20 cellular contexts compared by ENCODE assay signal in the genomic region with DNA sequence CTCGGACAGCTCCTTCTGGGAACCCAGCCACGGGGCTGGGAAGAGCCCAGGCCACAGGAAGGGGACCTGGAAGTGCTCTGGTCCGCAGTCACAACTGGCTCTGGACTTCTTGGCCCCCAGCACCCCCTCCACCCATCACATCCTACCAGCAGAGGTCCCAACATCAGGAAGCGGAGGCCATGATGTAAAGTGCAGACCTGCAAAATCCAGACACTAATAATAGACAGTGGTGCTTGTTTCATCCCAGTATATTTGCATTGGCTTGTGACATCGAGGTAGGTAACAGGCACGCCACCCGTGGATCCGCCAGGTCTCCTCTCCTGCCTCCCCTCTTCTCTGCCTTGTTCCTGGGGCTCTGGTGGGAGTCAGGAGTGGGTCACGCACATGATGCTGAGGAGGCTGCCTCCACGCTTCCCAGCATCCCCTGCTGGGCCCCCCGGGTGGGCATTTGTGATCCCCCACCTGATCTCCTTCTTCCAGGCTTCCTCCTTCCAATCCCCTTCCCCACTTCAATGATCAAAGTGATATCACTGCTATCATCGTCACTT.
DNase-seq lines count a peak whose midpoint lies in the region; ATAC-seq, FAIRE-seq and TF ChIP-seq lines count a peak whose summit lies in the region.
"Had no signal": no experiment of that assay in that cellular context is flagged by ENCODE, and none has a peak within 500 bp of the region (broad histone marks: within the 10 kb centered on the region; RNA-seq: fewer than 3 reads in every experiment).

No MANE protein-coding gene starts in this region.

- no peak overlapping the region for H2BK15ac ChIP-seq in H1 (ENCODE audit: low read length)

- H3K14ac ChIP-seq in H1 (ENCODE audit: insufficient read length), result no peak overlapping the region

- H3K9ac ChIP-seq in H1 (replicated peaks in 1 of 4; ENCODE audit: extremely low read depth in 1 of 4, low read depth in 3 of 4, low read length in 3 of 4), result no peak overlapping the region
- H3K9ac ChIP-seq: BLaER1 treated with 17β-estradiol and CSF1 and Interleukin-3, amounts not matched to agents 10 nM and 100 nM; GM23248 had no signal

- no peak for ATAC-seq in activated CD8-positive, alpha-beta memory T cell treated with anti-CD3 and anti-CD28 coated beads, Interleukin-2, amount 10 ng/mL, durations not matched to agents 7 days and 5 days
- no peak for ATAC-seq in HG03025 (IDR thresholded peaks at IDR 0.05; ENCODE audit: low FRiP score, unreplicated experiment)
- ATAC-seq: CD8-positive, alpha-beta T cell; GM12878; HCT116 had no signal

- H3K27me3 ChIP-seq in H1 (replicated peaks in 1 of 4; ENCODE audit: control insufficient read depth in 3 of 4, extremely low read depth in 1 of 4, insufficient read depth in 3 of 4, low read length in 3 of 4) (peaks cover 0 to 4% (median 0%) of the 10 kb centered on the region in 4 experiments; a peak in 5 of 7 replicates), osteoblast (ENCODE audit: insufficient read depth, low read length) (no peaks in the 10 kb centered on the region), BE2C (no peaks in the 10 kb centered on the region)
- H3K27me3 ChIP-seq: BLaER1 treated with 17β-estradiol and CSF1 and Interleukin-3, amounts not matched to agents 10 nM and 100 nM had no signal

- no peak overlapping the region for H3K56ac ChIP-seq in H1 (replicated peaks; ENCODE audit: insufficient read length, low read depth, low read length)

- H3K79me1 ChIP-seq in H1 (ENCODE audit: low read depth, low read length), result no peaks in the 10 kb centered on the region; the same call in 1 of the 2 replicates

- H4K20me1 ChIP-seq in H1 (replicated peaks in 1 of 2; ENCODE audit: control insufficient read depth in 1 of 2, insufficient read depth in 2 of 2, low read length in 2 of 2), result no peaks in the 10 kb centered on the region
- H4K20me1 ChIP-seq in osteoblast (ENCODE audit: insufficient read depth, low read length), result no peaks in the 10 kb centered on the region
- H4K20me1 ChIP-seq: BLaER1 treated with 17β-estradiol and CSF1 and Interleukin-3, amounts not matched to agents 10 nM and 100 nM had no signal

- no peak overlapping the region for H3K4me3 Mint-ChIP-seq in activated CD8-positive, alpha-beta memory T cell treated with anti-CD3 and anti-CD28 coated beads, Interleukin-2, amount 10 ng/mL, durations not matched to agents 7 days and 5 days
- no peak overlapping the region for H3K4me3 Mint-ChIP-seq in type B pancreatic cell
- H3K4me3 Mint-ChIP-seq: CD8-positive, alpha-beta T cell; HFFc6 had no signal

- H4K91ac ChIP-seq in H1 (replicated peaks; ENCODE audit: insufficient read length, low read length), result no peak overlapping the region

- H4K8ac ChIP-seq in H1 (ENCODE audit: extremely low read depth, insufficient read depth, low read length), result no peak overlapping the region

- CTCF ChIA-PET in activated CD8-positive, alpha-beta memory T cell treated with anti-CD3 and anti-CD28 coated beads, Interleukin-2, amount 10 ng/mL, durations not matched to agents 7 days and 5 days (lab: Charles Lee), result no interaction called here
- CTCF ChIA-PET in H1 (lab: Charles Lee; ENCODE audit: partially characterized antibody), result interaction anchor here (0.6 kb wide), 1 partner anchor 666 kb away, joined by 3 read pairs; no protein-coding TSS in a partner anchor

- H3K18ac ChIP-seq in H1 (ENCODE audit: extremely low read depth, low read length), result no peak overlapping the region

- H3K27ac ChIP-seq in H1 (ENCODE audit: low read depth, low read length) (no peak overlapping the region), osteoblast (ENCODE audit: low read depth, low read length) (no peak overlapping the region)
- H3K27ac ChIP-seq: 22Rv1; BLaER1 treated with 17β-estradiol and CSF1 and Interleukin-3, amounts not matched to agents 10 nM and 100 nM; GM23248; HL-60 had no signal

- H2BK20ac ChIP-seq in H1 (ENCODE audit: low read length), result peak overlapping the region; percentile 82

- no peaks in the 10 kb centered on the region for H3K27me3 Mint-ChIP-seq in activated CD8-positive, alpha-beta memory T cell treated with anti-CD3 and anti-CD28 coated beads, Interleukin-2, amount 10 ng/mL, durations not matched to agents 7 days and 5 days
- H3K27me3 Mint-ChIP-seq in type B pancreatic cell, result peaks cover 54% of the 10 kb centered on the region

- H3K23ac ChIP-seq in H1 (ENCODE audit: insufficient read length), result no peak overlapping the region

- no peak for TF ChIP-seq EP300 in H1 (IDR thresholded peaks at IDR 0.05; ENCODE audit: borderline replicate concordance in 1 of 2, low read depth in 2 of 2, low read length in 2 of 2)

- no peak for FAIRE-seq in H1 (lab: Jason Lieb, UNC)
- FAIRE-seq: GM12878 had no signal

- H2BK120ac ChIP-seq in H1 (replicated peaks; ENCODE audit: low read depth, low read length), result no peak overlapping the region

- no peaks in the 10 kb centered on the region for H3K4me1 Mint-ChIP-seq in activated CD8-positive, alpha-beta memory T cell treated with anti-CD3 and anti-CD28 coated beads, Interleukin-2, amount 10 ng/mL, durations not matched to agents 7 days and 5 days
- H3K4me1 Mint-ChIP-seq in type B pancreatic cell (ENCODE audit: unreplicated experiment), result peaks cover 8% of the 10 kb centered on the region

- no peak for TF ChIP-seq POLR2A in H1 (IDR thresholded peaks at IDR 0.05; ENCODE audit: control extremely low read depth in 1 of 2, low read depth in 2 of 2, low read length in 2 of 2)

- H4K5ac ChIP-seq in H1 (ENCODE audit: insufficient read length, low read depth, low read length), result no peak overlapping the region

- POLR2A ChIA-PET in H1 (lab: Charles Lee; ENCODE audit: partially characterized antibody), result no interaction called here

- H3K4me3 ChIP-seq in H1 (ENCODE audit: extremely low read depth in 1 of 4, insufficient read depth in 2 of 4, low read depth in 3 of 4, low read length in 4 of 4) (no peak overlapping the region), osteoblast (ENCODE audit: insufficient read depth, low read length) (no peak overlapping the region), BE2C (ENCODE audit: low read depth, low read length) (no peak overlapping the region)
- H3K4me3 ChIP-seq: BLaER1 treated with 17β-estradiol and CSF1 and Interleukin-3, amounts not matched to agents 10 nM and 100 nM; GM12878; GM23248 had no signal

- H2BK12ac ChIP-seq in H1 (ENCODE audit: low read depth, low read length), result peak overlapping the region; percentile 55; the same call in 1 of the 2 replicates

- peak; percentile 2 for DNase-seq in activated CD8-positive, alpha-beta memory T cell treated with anti-CD3 and anti-CD28 coated beads, Interleukin-2, amount 50 U/mL, for 48 hours
- DNase-seq in activated CD8-positive, alpha-beta memory T cell treated with anti-CD3 and anti-CD28 coated beads, Interleukin-2, amount 10 ng/mL, durations not matched to agents 7 days and 5 days, result no peak
- DNase-seq in H1 (ENCODE audit: low read depth in 1 of 2, low spot score in 2 of 2) (peak in 1 of 2 experiments; percentile 32), osteoblast (ENCODE audit: insufficient read length, low spot score, missing footprints) (peak; percentile 55), type B pancreatic cell (ENCODE audit: extremely low spot score, unreplicated experiment) (peak; percentile 40), BE2C (no peak), NCI-H345 treated with DMSO at 0.1 percent for 48 hours (lab: John Stamatoyannopoulos, UW; ENCODE audit: unreplicated experiment) (no peak)
- DNase-seq: Calu3, DMS79 treated with DMSO at 0.1 percent for 48 hours, GF-D8, GM23248, H7, HFFc6 had no signal

- H3K4me1 ChIP-seq in H1 (replicated peaks in 1 of 4; ENCODE audit: control insufficient read depth in 3 of 4, insufficient read depth in 4 of 4, low read length in 3 of 4), result peaks cover 15 to 36% (median 24%) of the 10 kb centered on the region in 4 experiments
- no peaks in the 10 kb centered on the region for H3K4me1 ChIP-seq in osteoblast (ENCODE audit: insufficient read depth, low read length)
- no peaks in the 10 kb centered on the region for H3K4me1 ChIP-seq in BE2C
- H3K4me1 ChIP-seq: BLaER1 treated with 17β-estradiol and CSF1 and Interleukin-3, amounts not matched to agents 10 nM and 100 nM had no signal

- no peak overlapping the region for H2AFZ ChIP-seq in H1 (ENCODE audit: low read length)
- H2AFZ ChIP-seq in osteoblast (ENCODE audit: low read length), result no peak overlapping the region
- H2AFZ ChIP-seq: GM23248 had no signal

- peak overlapping the region; percentile 91; the same call in 1 of the 2 replicates for H2AK5ac ChIP-seq in H1 (ENCODE audit: low read depth, low read length)

- 86% methylated on average over 11 of the region's 12 CpGs; no CpG with 5 or more reads in 1 of the 2 experiments for WGBS in H1 (ENCODE audit: extremely low coverage in 1 of 2, insufficient coverage in 1 of 2, insufficient read length in 1 of 2, insufficient replicate concordance in 2 of 2, low coverage in 1 of 2, low lambda C conversion rate in 2 of 2, missing lambda C conversion rate in 1 of 2), 2 experiments

- no peaks in the 10 kb centered on the region for H3K9me3 Mint-ChIP-seq in activated CD8-positive, alpha-beta memory T cell treated with anti-CD3 and anti-CD28 coated beads, Interleukin-2, amount 10 ng/mL, durations not matched to agents 7 days and 5 days (ENCODE audit: low read depth)
- H3K9me3 Mint-ChIP-seq in type B pancreatic cell, result no peaks in the 10 kb centered on the region
- H3K9me3 Mint-ChIP-seq: CD8-positive, alpha-beta T cell had no signal

- no peaks in the 10 kb centered on the region for H3K9me3 ChIP-seq in H1 (ENCODE audit: insufficient read depth in 2 of 2, low read depth in 1 of 2, low read length in 1 of 2)
- H3K9me3 ChIP-seq in osteoblast (ENCODE audit: low read depth, low read length), result no peaks in the 10 kb centered on the region
- no peaks in the 10 kb centered on the region for H3K9me3 ChIP-seq in BE2C
- H3K9me3 ChIP-seq: BLaER1 treated with 17β-estradiol and CSF1 and Interleukin-3, amounts not matched to agents 10 nM and 100 nM had no signal

- no peaks in the 10 kb centered on the region for H3K79me2 ChIP-seq in H1 (ENCODE audit: control insufficient read depth in 1 of 2, insufficient read depth in 2 of 2, low read length in 2 of 2)
- no peaks in the 10 kb centered on the region for H3K79me2 ChIP-seq in osteoblast (ENCODE audit: insufficient read depth, low read length)

- H3K36me3 ChIP-seq in H1 (ENCODE audit: control insufficient read depth in 2 of 4, insufficient read depth in 4 of 4, low read length in 3 of 4) (no peaks in the 10 kb centered on the region), osteoblast (ENCODE audit: insufficient read depth, low read length) (no peaks in the 10 kb centered on the region), BE2C (no peaks in the 10 kb centered on the region)
- H3K36me3 ChIP-seq: BLaER1 treated with 17β-estradiol and CSF1 and Interleukin-3, amounts not matched to agents 10 nM and 100 nM had no signal

- peak overlapping the region; percentile 60; the same call in 1 of the 2 replicates for H2BK5ac ChIP-seq in H1 (ENCODE audit: low read depth, low read length)

- H3K27ac Mint-ChIP-seq in activated CD8-positive, alpha-beta memory T cell treated with anti-CD3 and anti-CD28 coated beads, Interleukin-2, amount 10 ng/mL, durations not matched to agents 7 days and 5 days, result no peak overlapping the region
- no peak overlapping the region for H3K27ac Mint-ChIP-seq in type B pancreatic cell
- H3K27ac Mint-ChIP-seq: CD8-positive, alpha-beta T cell; HFFc6 had no signal

- no peaks in the 10 kb centered on the region for H3K36me3 Mint-ChIP-seq in activated CD8-positive, alpha-beta memory T cell treated with anti-CD3 and anti-CD28 coated beads, Interleukin-2, amount 10 ng/mL, durations not matched to agents 7 days and 5 days
- no peaks in the 10 kb centered on the region for H3K36me3 Mint-ChIP-seq in type B pancreatic cell
- H3K36me3 Mint-ChIP-seq: CD8-positive, alpha-beta T cell had no signal

- H3K23me2 ChIP-seq in H1 (ENCODE audit: low read depth, low read length), result no peaks in the 10 kb centered on the region

- peak overlapping the region; percentile 53 for H3K4ac ChIP-seq in H1 (replicated peaks; ENCODE audit: insufficient read length, low read depth, low read length)

- TF ChIP-seq CTCF in H1 (IDR thresholded peaks at IDR 0.05; ENCODE audit: control extremely low read depth in 1 of 3, insufficient read depth in 1 of 3, low read depth in 1 of 3, low read length in 3 of 3), result no peak
- no peak for TF ChIP-seq CTCF in osteoblast (IDR thresholded peaks at IDR 0.05; ENCODE audit: extremely low read depth, low read depth, low read length)
- no peak for TF ChIP-seq CTCF in type B pancreatic cell (conservative IDR thresholded peaks at IDR 0.05)
- no peak for TF ChIP-seq CTCF in BE2C (IDR thresholded peaks at IDR 0.05; ENCODE audit: low read depth, low read length)

- no peak for TF ChIP-seq RAD21 in H1 (IDR thresholded peaks at IDR 0.05 in 1 of 2, conservative IDR thresholded peaks at IDR 0.05 in 1 of 2; ENCODE audit: low read depth in 2 of 2, low read length in 2 of 2)

- no peak overlapping the region for H3K4me2 ChIP-seq in H1 (ENCODE audit: insufficient read depth in 1 of 2, low read depth in 2 of 2, low read length in 2 of 2)
- no peak overlapping the region for H3K4me2 ChIP-seq in osteoblast (ENCODE audit: insufficient read depth, low read length)
- H3K4me2 ChIP-seq: BLaER1 treated with 17β-estradiol and CSF1 and Interleukin-3, amounts not matched to agents 10 nM and 100 nM had no signal

Comparison
In these comparisons a context has a peak if more than half of its experiments do, and no peak if none do; other contexts are left out.
1. DNase-seq: peak in activated CD8-positive, alpha-beta memory T cell treated with anti-CD3 and anti-CD28 coated beads, Interleukin-2, amount 50 U/mL, for 48 hours (single experiment), osteoblast (single experiment) and type B pancreatic cell (single experiment); none in activated CD8-positive, alpha-beta memory T cell treated with anti-CD3 and anti-CD28 coated beads, Interleukin-2, amount 10 ng/mL, durations not matched to agents 7 days and 5 days (single experiment), BE2C (single experiment) and NCI-H345 treated with DMSO at 0.1 percent for 48 hours (single experiment).